ENCODE assay signal across 1 cellular context in the genomic region with DNA sequence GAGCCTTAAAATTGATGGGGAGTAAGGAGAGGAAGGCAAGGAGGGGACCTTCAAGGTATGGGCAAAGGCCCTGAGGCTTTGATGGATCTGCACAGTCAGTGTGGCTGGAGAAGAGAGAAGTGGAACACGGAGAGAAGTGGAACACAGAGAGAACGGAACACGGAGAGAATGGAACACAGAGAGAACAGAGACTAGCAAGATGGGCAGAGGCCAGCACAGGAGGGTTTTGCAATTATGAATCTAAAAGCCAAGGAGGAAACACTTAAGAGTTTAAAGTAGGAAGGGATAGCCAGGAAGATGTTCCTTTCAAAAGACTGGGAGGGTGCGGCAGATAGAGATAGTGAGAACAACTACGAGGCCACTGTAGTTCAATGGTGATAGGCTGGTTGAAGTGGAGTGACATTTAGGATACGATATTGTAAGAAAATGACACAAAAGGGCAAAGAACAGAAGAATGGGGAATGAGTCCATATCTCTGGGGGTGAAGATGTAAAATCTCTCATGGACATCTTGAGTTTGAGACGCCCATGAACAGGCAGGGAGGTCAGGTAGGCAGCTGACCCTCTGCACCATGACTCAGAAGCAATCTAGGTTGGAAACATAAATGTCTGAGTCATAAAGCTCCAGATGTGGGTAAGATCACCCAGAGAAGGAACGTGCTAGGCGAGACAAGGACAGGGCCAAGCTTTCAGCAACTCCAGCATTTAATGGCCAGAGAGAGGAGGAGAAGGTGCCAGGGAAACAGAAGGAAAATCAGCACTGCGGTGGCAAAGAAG.
TF ChIP-seq lines count a peak whose summit lies in the region.

No MANE protein-coding gene starts in this region.

TF ChIP-seq in endothelial cell of umbilical vein, 7 proteins besides CTCF, POLR2A, EP300 and RAD21 (continued from another document):
- TF ChIP-seq, protein P1, sequence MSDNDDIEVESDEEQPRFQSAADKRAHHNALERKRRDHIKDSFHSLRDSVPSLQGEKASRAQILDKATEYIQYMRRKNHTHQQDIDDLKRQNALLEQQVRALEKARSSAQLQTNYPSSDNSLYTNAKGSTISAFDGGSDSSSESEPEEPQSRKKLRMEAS (IDR thresholded peaks at IDR 0.05; ENCODE audit: insufficient read depth, insufficient read length), result no peak
- TF ChIP-seq EZH2 (IDR thresholded peaks at IDR 0.05; ENCODE audit: borderline replicate concordance, low read depth, low read length, severe bottlenecking) (no peak), MYC (IDR thresholded peaks at IDR 0.05; ENCODE audit: low read depth, low read length) (no peak), POLR2AphosphoS5 (IDR thresholded peaks at IDR 0.05; ENCODE audit: insufficient read depth, low read depth, low read length) (peak; percentile 49), JUN (IDR thresholded peaks at IDR 0.05; ENCODE audit: borderline replicate concordance, insufficient read depth, insufficient read length, low read depth) (peak; percentile 90), GATA2 (IDR thresholded peaks at IDR 0.05; ENCODE audit: insufficient read depth, insufficient read length, low read depth, low read length) (peak; percentile 64)
